In the genomic region with DNA sequence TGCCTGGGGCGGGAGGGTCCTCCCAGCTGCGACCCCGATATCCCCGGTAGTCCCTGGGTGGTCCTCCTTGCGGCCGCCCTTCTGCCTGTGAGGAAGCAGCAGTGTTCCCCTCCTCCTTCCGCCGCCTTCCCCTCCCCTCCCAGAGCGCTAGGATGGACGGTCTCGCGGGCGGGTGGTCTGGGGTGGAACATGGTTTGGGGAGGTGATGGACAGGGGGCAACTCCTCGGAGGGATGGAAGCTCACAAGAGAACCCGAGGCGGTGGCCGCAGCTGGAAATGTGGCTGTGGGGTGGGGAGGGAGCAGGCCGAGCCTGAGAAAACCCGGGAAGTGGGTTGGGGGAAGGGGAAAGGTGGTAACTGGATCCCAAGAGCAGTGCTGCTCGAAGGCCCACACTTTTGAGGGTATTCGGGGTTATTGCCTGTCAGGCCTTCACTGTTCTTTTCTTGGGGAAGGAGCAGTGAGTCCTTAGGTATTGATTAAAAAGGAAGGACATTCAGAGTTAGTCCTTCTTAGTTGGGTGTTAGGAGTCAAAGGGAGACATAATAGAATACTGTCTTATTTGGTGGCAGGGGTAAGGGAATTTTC, we compare ENCODE assay signal across 8 cellular contexts. TPM values are rescaled to one million over a fixed set of nuclear protein-coding genes. Genes with fewer than 3 reads are reported as not detected.
DNase-seq lines count a peak whose midpoint lies in the region; ATAC-seq, FAIRE-seq and TF ChIP-seq lines count a peak whose summit lies in the region.

No MANE protein-coding gene starts in this region.

- H3K27ac ChIP-seq in PC-9 = peak overlapping the region; percentile 71
- H3K27ac ChIP-seq in K562 (ENCODE audit: extremely low read depth, low read depth, low read length) = peak overlapping the region; percentile 96
- peak overlapping the region; percentile 95 for H3K27ac ChIP-seq in skeletal muscle tissue (ENCODE audit: low read depth, low read length)

- intact Hi-C loops in PC-9 (cut with micrococcal nuclease; ENCODE audit: unreplicated experiment) (loop anchor here (2.0 to 5.0 kb wide), 2 partner anchors 60 to 171 kb away; a partner anchor contains a TSS), K562 (cut with micrococcal nuclease) (loop anchor here (5.0 to 10.0 kb wide), 2 partner anchors 124 to 616 kb away; no protein-coding TSS in a partner anchor)

- H3K4me2 ChIP-seq in PC-9 (peak overlapping the region; percentile 100), K562 (ENCODE audit: insufficient read depth, low read length) (peak overlapping the region; percentile 92)

- no peak for TF ChIP-seq CTCF in PC-9 (conservative IDR thresholded peaks at IDR 0.05)
- no peak for TF ChIP-seq CTCF in K562 (IDR thresholded peaks at IDR 0.05 in 2 of 3, conservative IDR thresholded peaks at IDR 0.05 in 1 of 3; ENCODE audit: insufficient read depth in 2 of 3, low read depth in 1 of 3, low read length in 3 of 3)

- H3K36me3 ChIP-seq in PC-9 (ENCODE audit: low read depth) = peaks cover 17% of the 10 kb centered on the region
- peaks cover 29% of the 10 kb centered on the region for H3K36me3 ChIP-seq in K562 (ENCODE audit: control insufficient read depth, insufficient read depth, low read length)
- peaks cover 0 to 2% (median 0%) of the 10 kb centered on the region in 3 donors for H3K36me3 ChIP-seq in skeletal muscle tissue (ENCODE audit: control insufficient read depth in 3 of 3, insufficient read depth in 3 of 3, low read length in 3 of 3)

- H3K9me3 ChIP-seq in PC-9 (ENCODE audit: insufficient read depth, low read depth) (no peaks in the 10 kb centered on the region), K562 (replicated peaks; ENCODE audit: control insufficient read depth, insufficient read depth, low read depth, low read length) (no peaks in the 10 kb centered on the region), iPS-18c (ENCODE audit: control insufficient read depth, insufficient read depth, low read length) (no peaks in the 10 kb centered on the region), skeletal muscle tissue (ENCODE audit: control insufficient read depth in 3 of 3, low read length in 3 of 3) (no peaks in the 10 kb centered on the region)

- H4K20me1 ChIP-seq in PC-9 (ENCODE audit: insufficient read depth) (peaks cover 43% of the 10 kb centered on the region), K562 (replicated peaks; ENCODE audit: control insufficient read depth, insufficient read depth, low read length) (peaks cover 9% of the 10 kb centered on the region)

- peak overlapping the region; percentile 78 for H3K4me3 ChIP-seq in PC-9
- H3K4me3 ChIP-seq in K562 = peak overlapping the region; percentile 82
- peak overlapping the region; percentile 98 for H3K4me3 ChIP-seq in iPS-18c (ENCODE audit: insufficient read depth, low read depth, low read length)
- H3K4me3 ChIP-seq in skeletal muscle tissue (ENCODE audit: low read length in 3 of 3) = peak overlapping the region; percentile 92 to 98 (median 97)

- H3K9ac ChIP-seq in K562 (ENCODE audit: insufficient read depth in 1 of 2, low read depth in 2 of 2, low read length in 2 of 2) (peak overlapping the region; percentile 96 to 98), skeletal muscle tissue (ENCODE audit: low read depth in 1 of 3, low read length in 3 of 3) (peak overlapping the region; percentile 94 to 97 (median 96))

- DNase-seq in ACHN = peak; percentile 31
- peak in 1 of 2 experiments; percentile 39 for DNase-seq in PC-9
- DNase-seq in K562 (ENCODE audit: extremely low read depth in 1 of 4, low spot score in 3 of 4) = peak in 3 of 4 experiments; percentile 65 to 69 (median 66)

- BruUV-seq in PC-9 (replicated peaks; lab: Mats Ljungman, UMichigan) (no TSS peak), K562 (replicated peaks; lab: Mats Ljungman, UMichigan) (TSS peak; percentile 71)

- TF ChIP-seq POLR2A in GM18505 (IDR thresholded peaks at IDR 0.05; ENCODE audit: borderline replicate concordance, extremely low read depth, insufficient read depth, insufficient read length) (no peak), K562 (conservative IDR thresholded peaks at IDR 0.05) (0 out of 2 replicates have a peak, but pooled peaks have one; percentile 42)

- H3K79me2 ChIP-seq in PC-9 (ENCODE audit: low read depth) (peaks cover 56% of the 10 kb centered on the region), K562 (ENCODE audit: control insufficient read depth, insufficient read depth, low read length) (peaks cover 65% of the 10 kb centered on the region)

- no peaks in the 10 kb centered on the region for H3F3A ChIP-seq in PC-9 (ENCODE audit: insufficient read depth, low read depth)

- peak; percentile 52 for FAIRE-seq in K562 (lab: Jason Lieb, UNC)

- in situ Hi-C loops in ACHN (cut with HindIII; ENCODE audit: low pct_ligation_motif_present, low pct_unique_long_range_greater_than_20kb, low sequenced_read_pairs) (no loop called here), K562 (cut with MboI) (no loop called here)

- CTCF ChIA-PET in PC-9 (lab: Charles Lee) (interaction anchor here (0.5 to 0.6 kb wide), 3 partner anchors 42 to 1518 kb away, joined by 3 to 5 read pairs (median 5); no protein-coding TSS in a partner anchor), K562 (lab: Yijun Ruan, JAX; ENCODE audit: low intra/inter-chr PET ratio) (interaction anchor here (0.6 to 0.7 kb wide), 2 partner anchors 229 to 277 kb away, joined by 3 read pairs; no protein-coding TSS in a partner anchor)

- ATAC-seq in GM18505 (IDR thresholded peaks at IDR 0.05; ENCODE audit: unreplicated experiment) (peak; percentile 30), HG03108 (IDR thresholded peaks at IDR 0.05; ENCODE audit: unreplicated experiment) (peak; percentile 24), K562 (peak; percentile 71), GM18520 (IDR thresholded peaks at IDR 0.05; ENCODE audit: unreplicated experiment) (no peak)

- H2AFZ ChIP-seq in PC-9 = peak overlapping the region; percentile 92
- peak overlapping the region; percentile 88 for H2AFZ ChIP-seq in K562 (ENCODE audit: low read depth, low read length)

- no peaks in the 10 kb centered on the region for H3K9me1 ChIP-seq in K562 (ENCODE audit: control insufficient read depth, insufficient read depth, low read length)

- H3K27me3 ChIP-seq in PC-9 (ENCODE audit: insufficient read depth, low read depth) = no peaks in the 10 kb centered on the region
- H3K27me3 ChIP-seq in K562 (ENCODE audit: control insufficient read depth in 2 of 2, insufficient read depth in 2 of 2, low read length in 2 of 2) = no peaks in the 10 kb centered on the region
- H3K27me3 ChIP-seq in skeletal muscle tissue (ENCODE audit: control insufficient read depth in 3 of 3, insufficient read depth in 3 of 3, low read length in 3 of 3) = no peaks in the 10 kb centered on the region

- POLR2A ChIA-PET in PC-9 (lab: Charles Lee; ENCODE audit: unreplicated experiment) = interaction anchor here (0.5 to 1.2 kb wide), 2 partner anchors 171 to 1520 kb away, joined by 5 to 6 read pairs; a partner anchor contains a TSS
- POLR2A ChIA-PET in K562 (lab: Yijun Ruan, JAX) = interaction anchor here (0.5 to 1.7 kb wide), 6 partner anchors 19 to 262 kb away, joined by 3 to 10 read pairs (median 4); a partner anchor contains a TSS

- H3K4me1 ChIP-seq in PC-9 (replicated peaks; ENCODE audit: insufficient read depth) (peaks cover 31% of the 10 kb centered on the region), K562 (replicated peaks in 1 of 2; ENCODE audit: control insufficient read depth in 2 of 2, insufficient read depth in 2 of 2, low read length in 2 of 2) (peaks cover 4 to 13% of the 10 kb centered on the region in 2 experiments; a peak in 3 of 5 replicates), skeletal muscle tissue (ENCODE audit: control insufficient read depth in 3 of 3, insufficient read depth in 3 of 3, low read length in 3 of 3) (peaks cover 6 to 19% (median 15%) of the 10 kb centered on the region in 3 donors)

- H3K9me2 ChIP-seq in PC-9 (ENCODE audit: insufficient read depth) = no peaks in the 10 kb centered on the region

- no peak for TF ChIP-seq RAD21 in K562 (CRISPR knock-in tag; conservative IDR thresholded peaks at IDR 0.05 in 1 of 2, IDR thresholded peaks at IDR 0.05 in 1 of 2)

- no peak for TF ChIP-seq EP300 in K562 (IDR thresholded peaks at IDR 0.05; ENCODE audit: low read length)

- 0% methylated on average over 9 of the region's 21 CpGs for whole genome bisulfite sequencing in K562 (ENCODE audit: insufficient coverage, low coverage, missing lambda C conversion rate)

RNA-seq across cellular contexts. Expression of a gene that starts 0.6 kb away (rescaled TPM):
- 89.4 and 129 TPM in 2 replicates for total RNA-seq in PC-9 (2021)
- total RNA-seq in K562 (2011; cell fraction: chromatin; rRNA removed; ENCODE audit: low replicate concordance) = 14.5 and 47.2 TPM in 2 replicates
- total RNA-seq in K562 (2011; cell fraction: nucleolus; rRNA removed) = 15.8 and 18.4 TPM in 2 replicates
- 30.0 and 56.6 TPM in 2 replicates for total RNA-seq in K562 (2011; cell fraction: nucleoplasm; rRNA removed)
- 60.5 and 99.0 TPM in 2 replicates for total RNA-seq in K562 (2014; rRNA removed)
- total RNA-seq in K562 (2014; rRNA removed; fragmentation: Illumina TruSeq; extraction: Trizol) = 32.1 and 39.6 TPM in 2 replicates
- 25.5 and 29.8 TPM in 2 replicates for total RNA-seq in K562 (2015; rRNA removed; fragmentation: Illumina TruSeq; extraction: Trizol)
- total RNA-seq in K562 (2021) = 103 and 121 TPM in 2 replicates
- 133 and 190 TPM in 2 replicates for polyA plus RNA-seq in K562 (2011; rRNA removed)
- 52.2 and 63.3 TPM in 2 replicates for polyA plus RNA-seq in K562 (2011; cell fraction: cytosol; rRNA removed)
- 16.8 and 24.8 TPM in 2 replicates for polyA plus RNA-seq in K562 (2011; cell fraction: nucleus; rRNA removed)
- polyA plus RNA-seq in K562 (2012) = 76.3 and 178 TPM in 2 replicates
- 74.2 and 77.5 TPM in 2 replicates for polyA plus RNA-seq in K562 (2014; fragmentation: Illumina TruSeq; extraction: Trizol)
- 10 to 100 TPM; 48.4 to 62.6 TPM for polyA plus RNA-seq in K562 (2014; fragmentation: Nextera tagmentation; extraction: Ambion mirVana)
- 88.6 and 142 TPM in 2 replicates for polyA plus RNA-seq in K562 (2014; rRNA removed)
- polyA minus RNA-seq in K562 (2011; rRNA and poly(A)+ RNA removed) = 78.7 and 92.4 TPM in 2 replicates
- 34.0 and 48.8 TPM in 2 replicates for polyA minus RNA-seq in K562 (2011; cell fraction: cytosol; rRNA and poly(A)+ RNA removed)
- 6.9 and 12.9 TPM in 2 replicates for polyA minus RNA-seq in K562 (2011; cell fraction: nucleus; rRNA and poly(A)+ RNA removed)
- 22.4 TPM for total RNA-seq in skeletal muscle tissue

RNA-seq across cellular contexts. Expression of a gene that starts 59.9 kb away (rescaled TPM):
- total RNA-seq in PC-9 (2021) (64.1 and 71.2 TPM in 2 replicates), K562 (2014; rRNA removed) (0.41 and 1.6 TPM in 2 replicates), K562 (2014; rRNA removed; fragmentation: Illumina TruSeq; extraction: Trizol) (1.9 and 2.2 TPM in 2 replicates), K562 (2015; rRNA removed; fragmentation: Illumina TruSeq; extraction: Trizol) (0.94 and 0.98 TPM in 2 replicates), K562 (2021) (1.8 and 2.0 TPM in 2 replicates), skeletal muscle tissue (15.7 TPM)
- total RNA-seq in K562 (2011; cell fraction: chromatin; rRNA removed; ENCODE audit: low replicate concordance) = 0.56 and 0.86 TPM in 2 replicates
- 0.39 and 0.50 TPM in 2 replicates for total RNA-seq in K562 (2011; cell fraction: nucleolus; rRNA removed)
- 0.69 and 1.0 TPM in 2 replicates for total RNA-seq in K562 (2011; cell fraction: nucleoplasm; rRNA removed)
- polyA plus RNA-seq in K562 (2011; rRNA removed) (3.7 and 5.7 TPM in 2 replicates), K562 (2014; fragmentation: Illumina TruSeq; extraction: Trizol) (1.9 and 3.1 TPM in 2 replicates), K562 (2014; fragmentation: Nextera tagmentation; extraction: Ambion mirVana) (1 to 10 TPM; 3.0 to 3.7 TPM), K562 (2014; rRNA removed) (1.6 and 2.3 TPM in 2 replicates)
- polyA plus RNA-seq in K562 (2011; cell fraction: cytosol; rRNA removed) = 0.40 and 4.1 TPM in 2 replicates
- 0.54 and 1.7 TPM in 2 replicates for polyA plus RNA-seq in K562 (2011; cell fraction: nucleus; rRNA removed)
- polyA plus RNA-seq in K562 (2012) = 1.7 and 10.2 TPM in 2 replicates
- polyA minus RNA-seq in K562 (2011; rRNA and poly(A)+ RNA removed) = 3.5 and 7.7 TPM in 2 replicates
- 5.2 TPM in 1 of 2 replicates, not detected in the other for polyA minus RNA-seq in K562 (2011; cell fraction: cytosol; rRNA and poly(A)+ RNA removed)
- 0.22 and 0.40 TPM in 2 replicates for polyA minus RNA-seq in K562 (2011; cell fraction: nucleus; rRNA and poly(A)+ RNA removed)
